In genomic region chr5:1110260-1110929, GRCh38 we compare ENCODE assay signal across 8 cellular contexts. TPM values are rescaled to one million over a fixed set of nuclear protein-coding genes. Genes with fewer than 3 reads are reported as not detected.
A peak's percentile ranks its signal among the peaks of the same experiment; 100 is the strongest.
DNase-seq lines count a peak whose midpoint lies in the region; ATAC-seq, FAIRE-seq and TF ChIP-seq lines count a peak whose summit lies in the region.

No MANE protein-coding gene starts in this region.

- H3K27me3 ChIP-seq in HUES48 (ENCODE audit: control insufficient read depth, insufficient read depth, low read length) = no peaks in the 10 kb centered on the region
- no peaks in the 10 kb centered on the region for H3K27me3 ChIP-seq in right atrium auricular region

- no peak overlapping the region for H3K9ac ChIP-seq in HUES48 (ENCODE audit: low read depth, low read length)

- TF ChIP-seq CTCF in right atrium auricular region (IDR thresholded peaks at IDR 0.05) = no peak

- peaks cover 42% of the 10 kb centered on the region for H3K36me3 Mint-ChIP-seq in activated CD8-positive, alpha-beta T cell treated with anti-CD3 and anti-CD28 coated beads, Interleukin-2, amount 10 ng/mL, durations not matched to agents 7 days and 5 days (ENCODE audit: low read depth)

- TF ChIP-seq POLR2A in GM12892 (IDR thresholded peaks at IDR 0.05; ENCODE audit: low read depth, low read length) = no peak

- no peak for FAIRE-seq in GM12892 (lab: Jason Lieb, UNC)

- peak overlapping the region; percentile 82 for H3K4me3 ChIP-seq in HUES48 (ENCODE audit: low read depth, low read length)
- peak overlapping the region; percentile 86 to 93 for H3K4me3 ChIP-seq in right atrium auricular region
- peak overlapping the region; percentile 62 to 94 (median 85) for H3K4me3 ChIP-seq in skin epidermis

- H3K4me3 Mint-ChIP-seq in activated CD8-positive, alpha-beta T cell treated with anti-CD3 and anti-CD28 coated beads, Interleukin-2, amount 10 ng/mL, durations not matched to agents 7 days and 5 days = peak overlapping the region; percentile 88

- H3K4me1 Mint-ChIP-seq in activated CD8-positive, alpha-beta T cell treated with anti-CD3 and anti-CD28 coated beads, Interleukin-2, amount 10 ng/mL, durations not matched to agents 7 days and 5 days (ENCODE audit: low read depth) = peaks cover 53% of the 10 kb centered on the region

- CTCF ChIA-PET in activated CD8-positive, alpha-beta T cell treated with anti-CD3 and anti-CD28 coated beads, Interleukin-2, amount 10 ng/mL, durations not matched to agents 7 days and 5 days (lab: Charles Lee) = no interaction called here

- H3K27ac Mint-ChIP-seq in activated CD8-positive, alpha-beta T cell treated with anti-CD3 and anti-CD28 coated beads, Interleukin-2, amount 10 ng/mL, durations not matched to agents 7 days and 5 days = peak overlapping the region; percentile 86

- H3K9me3 ChIP-seq in HUES48 (ENCODE audit: control insufficient read depth, insufficient read depth, low read length) = no peaks in the 10 kb centered on the region
- no peaks in the 10 kb centered on the region for H3K9me3 ChIP-seq in right atrium auricular region

- DNase-seq in activated CD8-positive, alpha-beta T cell treated with anti-CD3 and anti-CD28 coated beads, Interleukin-2, amount 10 ng/mL, durations not matched to agents 7 days and 5 days = peak; percentile 68
- DNase-seq in right atrium auricular region (ENCODE audit: low spot score) = no peak
- DNase-seq in NCI-H1105 treated with DMSO at 0.1 percent for 48 hours (lab: John Stamatoyannopoulos, UW) = no peak
- no peak for DNase-seq in GF-D8 (lab: John Stamatoyannopoulos, UW)
- DNase-seq in NCI-H146 treated with DMSO at 0.1 percent for 48 hours (lab: John Stamatoyannopoulos, UW; ENCODE audit: unreplicated experiment) = no peak
- no peak for DNase-seq in GM12892 (ENCODE audit: insufficient read length)

- ATAC-seq in activated CD8-positive, alpha-beta T cell treated with anti-CD3 and anti-CD28 coated beads, Interleukin-2, amount 10 ng/mL, durations not matched to agents 7 days and 5 days = peak; percentile 17

- peaks cover 26% of the 10 kb centered on the region for H3K4me1 ChIP-seq in HUES48 (ENCODE audit: control insufficient read depth, insufficient read depth, low read length)
- peaks cover 0 to 53% of the 10 kb centered on the region in 2 donors for H3K4me1 ChIP-seq in right atrium auricular region

- H3K27me3 Mint-ChIP-seq in activated CD8-positive, alpha-beta T cell treated with anti-CD3 and anti-CD28 coated beads, Interleukin-2, amount 10 ng/mL, durations not matched to agents 7 days and 5 days (ENCODE audit: low read depth) = no peaks in the 10 kb centered on the region

- no peak overlapping the region for H3K27ac ChIP-seq in HUES48 (ENCODE audit: low read depth, low read length)
- peak overlapping the region; percentile 94 to 95 for H3K27ac ChIP-seq in right atrium auricular region
- H3K27ac ChIP-seq in skin epidermis = peak overlapping the region; percentile 66 to 97 (median 87)

- H3K36me3 ChIP-seq in HUES48 (ENCODE audit: control insufficient read depth, insufficient read depth, low read length) (no peaks in the 10 kb centered on the region), right atrium auricular region (no peaks in the 10 kb centered on the region)

- POLR2A ChIA-PET in activated CD8-positive, alpha-beta T cell treated with anti-CD3 and anti-CD28 coated beads, Interleukin-2, amount 10 ng/mL, durations not matched to agents 7 days and 5 days (lab: Charles Lee) = no interaction called here

- H3K9me3 Mint-ChIP-seq in activated CD8-positive, alpha-beta T cell treated with anti-CD3 and anti-CD28 coated beads, Interleukin-2, amount 10 ng/mL, durations not matched to agents 7 days and 5 days (ENCODE audit: insufficient read depth) = no peaks in the 10 kb centered on the region

RNA-seq across cellular contexts. Expression of gene SLC12A7, which starts 1.5 kb away (rescaled TPM):
- total RNA-seq in activated CD8-positive, alpha-beta T cell treated with anti-CD3 and anti-CD28 coated beads, Interleukin-2, amount 10 ng/mL, durations not matched to agents 7 days and 5 days = 100 to 1,000 TPM; 101 to 111 TPM
- 10 to 100 TPM; 28.5 to 42.3 TPM for total RNA-seq in right atrium auricular region
- 2.0 TPM for polyA plus RNA-seq in GM12892 (2012; ENCODE audit: missing spikeins)
